ENCODE assay signal across 8 cellular contexts in genomic region chr9:109251080-109251775, GRCh38.
DNase-seq lines count a peak whose midpoint lies in the region; ATAC-seq and TF ChIP-seq lines count a peak whose summit lies in the region.
"Had no signal": no experiment of that assay in that cellular context is flagged by ENCODE, and none has a peak within 500 bp of the region (broad histone marks: within the 10 kb centered on the region; RNA-seq: fewer than 3 reads in every experiment).

No MANE protein-coding gene starts in this region.

- no peaks in the 10 kb centered on the region for H3K36me3 ChIP-seq in testis (ENCODE audit: low read depth, missing control alignments)

- peak overlapping the region; percentile 15 to 55 for H3K27ac ChIP-seq in testis

- H3K4me3 ChIP-seq in LNCaP clone FGC (ENCODE audit: low read depth, low read length): no peak overlapping the region
- H3K4me3 ChIP-seq in testis: no peak overlapping the region

- no peak for TF ChIP-seq POLR2A in testis (IDR thresholded peaks at IDR 0.05)

- no peak for ATAC-seq in HG02759 (IDR thresholded peaks at IDR 0.05; ENCODE audit: unreplicated experiment)
- no peak for ATAC-seq in GM21717 (IDR thresholded peaks at IDR 0.05; ENCODE audit: unreplicated experiment)

- intact Hi-C loops in testis (cut with DNase I; ENCODE audit: low total_unique reads): no loop called here

- 30 to 50% methylated on average over 10 of the region's 10 CpGs for WGBS in testis, 2 donors

- peak; percentile 98 for DNase-seq in LNCaP clone FGC (ENCODE audit: low read depth)
- peak; percentile 40 for DNase-seq in OCI-M2 (lab: John Stamatoyannopoulos, UW; ENCODE audit: unreplicated experiment)
- peak; percentile 82 for DNase-seq in glomerular endothelial cell (ENCODE audit: extremely low read depth, low read depth, low spot score)
- peak; percentile 51 for DNase-seq in testis
- no peak for DNase-seq in cortex of kidney (lab: John Stamatoyannopoulos, UW)
- DNase-seq: activated effector memory CD4-positive, alpha-beta T cell treated with Interleukin-2 at 50 U/mL for 16 hours had no signal

- H3K4me1 ChIP-seq in testis: peaks cover 22% of the 10 kb centered on the region

- no peak for TF ChIP-seq CTCF in LNCaP clone FGC (IDR thresholded peaks at IDR 0.05; ENCODE audit: control insufficient read depth, extremely low read depth, insufficient read depth)
- TF ChIP-seq CTCF in testis (IDR thresholded peaks at IDR 0.05): no peak

- no peaks in the 10 kb centered on the region for H3K9me3 ChIP-seq in testis

- no peaks in the 10 kb centered on the region for H3K27me3 ChIP-seq in testis
